ENCODE assay signal across 1 cellular context in the genomic region with DNA sequence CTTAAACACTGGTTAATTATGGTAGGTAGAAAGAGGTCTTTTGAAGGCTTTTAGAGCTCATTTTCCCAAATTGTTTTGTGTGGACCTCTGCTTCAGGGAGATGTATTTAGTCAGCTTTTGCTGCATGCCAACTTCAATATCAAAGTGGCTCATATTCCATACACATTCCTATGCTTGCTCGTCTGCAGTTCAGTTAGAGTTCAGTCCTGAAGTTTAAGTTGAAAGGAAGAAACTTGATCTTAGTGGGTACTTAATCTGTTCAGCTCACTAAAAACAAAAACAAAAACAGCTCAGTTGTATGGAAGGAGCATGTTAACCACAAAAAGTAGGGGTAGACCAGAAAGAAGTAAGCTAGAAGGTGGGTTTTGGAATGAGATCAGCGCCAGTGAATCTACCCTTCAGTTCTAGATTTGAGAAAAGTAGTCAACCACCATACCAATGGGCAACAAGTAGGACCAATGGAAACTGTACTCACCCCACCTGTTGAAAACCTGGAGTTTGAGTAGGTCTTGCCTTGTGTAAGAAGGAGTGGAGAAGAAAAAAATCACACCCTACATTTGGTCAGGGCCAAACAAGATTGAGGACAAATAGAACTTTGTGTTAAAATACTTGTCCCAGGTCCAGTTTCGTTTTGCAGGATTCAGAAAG.
TF ChIP-seq lines count a peak whose summit lies in the region.

No MANE protein-coding gene starts in this region.

TF ChIP-seq in IMR-90, 13 proteins besides CTCF, POLR2A, EP300 and RAD21:
- TF ChIP-seq BHLHE40 (IDR thresholded peaks at IDR 0.05; ENCODE audit: low read depth, low read length) (no peak), MAZ (IDR thresholded peaks at IDR 0.05; ENCODE audit: borderline replicate concordance, low read depth, low read length) (no peak), CEBPB (IDR thresholded peaks at IDR 0.05; ENCODE audit: low read depth, low read length) (no peak), RCOR1 (IDR thresholded peaks at IDR 0.05; ENCODE audit: insufficient replicate concordance, low read length) (no peak), NFE2L2 (IDR thresholded peaks at IDR 0.05; ENCODE audit: low read depth, low read length) (no peak), CHD1 (IDR thresholded peaks at IDR 0.05; ENCODE audit: low read depth, low read length) (no peak)
